ENCODE assay signal across 1 cellular context in genomic region chr16:29710227-29711219, GRCh38.
TF ChIP-seq lines count a peak whose summit lies in the region.

No MANE protein-coding gene starts in this region.

TF ChIP-seq in H1, 55 proteins besides CTCF, POLR2A, EP300 and RAD21:
- TF ChIP-seq EGR1 (IDR thresholded peaks at IDR 0.05; ENCODE audit: borderline replicate concordance, low read depth, low read length) (no peak), TBP (IDR thresholded peaks at IDR 0.05; ENCODE audit: low read depth, low read length) (peak; percentile 74), PHF8 (conservative IDR thresholded peaks at IDR 0.05; ENCODE audit: low read depth, low read length) (peak; percentile 45; the same call in 1 of the 2 replicates), SIN3A (conservative IDR thresholded peaks at IDR 0.05 in 1 of 2, IDR thresholded peaks at IDR 0.05 in 1 of 2; ENCODE audit: low read depth in 1 of 2, low read length in 2 of 2) (peak; percentile 78 to 89; a peak in 2 of 4 replicates), ASH2L (IDR thresholded peaks at IDR 0.05; ENCODE audit: low read length) (peak; percentile 50), YY1 (IDR thresholded peaks at IDR 0.05; ENCODE audit: low read depth, low read length) (peak; percentile 24; the same call in 1 of the 2 replicates), SIRT6 (IDR thresholded peaks at IDR 0.05; ENCODE audit: low read length) (no peak), TCF12 (IDR thresholded peaks at IDR 0.05; ENCODE audit: low read depth, low read length) (no peak), MAX (IDR thresholded peaks at IDR 0.05) (peak; percentile 96), TAF1 (IDR thresholded peaks at IDR 0.05; ENCODE audit: low read depth, low read length) (peak; percentile 56; the same call in 1 of the 2 replicates), SP1 (IDR thresholded peaks at IDR 0.05; ENCODE audit: low read depth, low read length) (0 out of 2 replicates have a peak, but pooled peaks have one; percentile 11), GTF2F1 (IDR thresholded peaks at IDR 0.05; ENCODE audit: borderline replicate concordance, low read depth, low read length) (no peak), TAF7 (optimal IDR thresholded peaks at IDR 0.05; ENCODE audit: borderline replicate concordance, low read depth, low read length) (peak; percentile 24), USF2 (IDR thresholded peaks at IDR 0.05; ENCODE audit: low read length) (peak; percentile 72), HDAC2 (IDR thresholded peaks at IDR 0.05; ENCODE audit: borderline replicate concordance in 1 of 2, low read depth in 2 of 2, low read length in 2 of 2) (peak in 1 of 2 experiments; percentile 77; a peak in 1 of 4 replicates), E2F6 (IDR thresholded peaks at IDR 0.05) (peak; percentile 36; the same call in 1 of the 2 replicates), CBX5 (IDR thresholded peaks at IDR 0.05; ENCODE audit: low read depth, low read length) (no peak), POLR2AphosphoS5 (IDR thresholded peaks at IDR 0.05; ENCODE audit: low read depth, low read length) (peak; percentile 77), ATF3 (IDR thresholded peaks at IDR 0.05; ENCODE audit: insufficient read depth, low read depth, low read length) (peak; percentile 64)
